1 cellular context compared by ENCODE assay signal in the genomic region with DNA sequence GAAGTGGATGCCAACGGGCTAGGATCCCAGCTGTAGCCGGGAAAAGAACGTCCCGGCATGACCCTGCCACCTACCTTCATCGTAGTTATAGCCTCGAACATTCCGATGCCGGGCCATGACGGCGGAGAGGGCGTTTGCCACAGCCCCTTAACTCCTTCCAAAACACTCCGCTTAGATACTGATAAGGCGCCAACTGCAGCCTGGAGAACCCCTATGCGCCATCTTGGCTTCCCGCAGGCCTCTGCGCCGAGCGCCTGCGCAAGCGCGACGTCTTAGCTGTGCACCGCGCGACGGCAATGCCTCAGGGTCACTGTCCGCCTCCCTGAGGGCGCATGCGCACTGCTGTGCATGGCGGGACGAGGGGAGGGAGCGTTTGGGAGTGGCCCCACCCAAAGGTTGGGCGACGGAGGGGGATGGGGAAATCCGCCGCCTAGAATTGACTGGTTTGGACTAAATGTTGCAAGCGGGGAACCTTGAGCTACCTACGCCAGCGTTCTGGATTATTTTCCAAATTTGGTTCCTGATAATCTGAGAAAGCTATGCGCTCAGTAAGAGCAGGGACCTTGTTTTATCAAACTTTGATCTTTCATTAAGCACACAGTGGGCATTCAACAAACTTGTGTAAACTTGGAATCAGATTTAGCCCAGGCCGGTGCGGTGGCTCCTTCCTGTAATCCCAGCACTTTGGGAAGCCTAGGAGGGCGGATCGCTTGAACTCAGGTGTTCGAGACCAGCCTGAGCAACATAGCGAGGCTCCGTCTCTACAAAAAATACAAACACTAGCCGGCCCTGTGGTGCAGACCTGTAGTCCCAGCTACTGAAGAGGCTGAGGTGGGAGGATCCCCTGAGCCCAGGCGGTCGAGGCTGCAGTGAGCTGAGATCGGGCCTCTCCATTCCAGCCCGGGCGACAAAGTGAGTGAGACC.
TF ChIP-seq lines count a peak whose summit lies in the region.

A gene (minus strand): TSS at position 248 of the 924 bp plus-strand sequence. CDS start 131 bp downstream, at position 117.

TF ChIP-seq in K562, 482 proteins besides CTCF, POLR2A, EP300 and RAD21 (continued from another document and continues in another):
- TF ChIP-seq, protein P1, sequence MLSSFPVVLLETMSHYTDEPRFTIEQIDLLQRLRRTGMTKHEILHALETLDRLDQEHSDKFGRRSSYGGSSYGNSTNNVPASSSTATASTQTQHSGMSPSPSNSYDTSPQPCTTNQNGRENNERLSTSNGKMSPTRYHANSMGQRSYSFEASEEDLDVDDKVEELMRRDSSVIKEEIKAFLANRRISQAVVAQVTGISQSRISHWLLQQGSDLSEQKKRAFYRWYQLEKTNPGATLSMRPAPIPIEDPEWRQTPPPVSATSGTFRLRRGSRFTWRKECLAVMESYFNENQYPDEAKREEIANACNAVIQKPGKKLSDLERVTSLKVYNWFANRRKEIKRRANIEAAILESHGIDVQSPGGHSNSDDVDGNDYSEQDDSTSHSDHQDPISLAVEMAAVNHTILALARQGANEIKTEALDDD (IDR thresholded peaks at IDR 0.05) = 0 out of 2 replicates have a peak, but pooled peaks have one; percentile 14
- TF ChIP-seq, protein P2, sequence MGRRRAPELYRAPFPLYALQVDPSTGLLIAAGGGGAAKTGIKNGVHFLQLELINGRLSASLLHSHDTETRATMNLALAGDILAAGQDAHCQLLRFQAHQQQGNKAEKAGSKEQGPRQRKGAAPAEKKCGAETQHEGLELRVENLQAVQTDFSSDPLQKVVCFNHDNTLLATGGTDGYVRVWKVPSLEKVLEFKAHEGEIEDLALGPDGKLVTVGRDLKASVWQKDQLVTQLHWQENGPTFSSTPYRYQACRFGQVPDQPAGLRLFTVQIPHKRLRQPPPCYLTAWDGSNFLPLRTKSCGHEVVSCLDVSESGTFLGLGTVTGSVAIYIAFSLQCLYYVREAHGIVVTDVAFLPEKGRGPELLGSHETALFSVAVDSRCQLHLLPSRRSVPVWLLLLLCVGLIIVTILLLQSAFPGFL (CRISPR knock-in tag; IDR thresholded peaks at IDR 0.05) = peak; percentile 74; the same call in 1 of the 2 replicates
- TF ChIP-seq, protein P3, sequence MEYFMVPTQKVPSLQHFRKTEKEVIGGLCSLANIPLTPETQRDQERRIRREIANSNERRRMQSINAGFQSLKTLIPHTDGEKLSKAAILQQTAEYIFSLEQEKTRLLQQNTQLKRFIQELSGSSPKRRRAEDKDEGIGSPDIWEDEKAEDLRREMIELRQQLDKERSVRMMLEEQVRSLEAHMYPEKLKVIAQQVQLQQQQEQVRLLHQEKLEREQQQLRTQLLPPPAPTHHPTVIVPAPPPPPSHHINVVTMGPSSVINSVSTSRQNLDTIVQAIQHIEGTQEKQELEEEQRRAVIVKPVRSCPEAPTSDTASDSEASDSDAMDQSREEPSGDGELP (CRISPR knock-in tag; IDR thresholded peaks at IDR 0.05; ENCODE audit: borderline replicate concordance) = peak; percentile 78; the same call in 1 of the 2 replicates
- TF ChIP-seq NFXL1 (CRISPR knock-in tag; IDR thresholded peaks at IDR 0.05) (no peak), MEF2A (IDR thresholded peaks at IDR 0.05; ENCODE audit: control insufficient read depth, low read depth, low read length) (no peak), ZFX (CRISPR knock-in tag; IDR thresholded peaks at IDR 0.05) (peak; percentile 77), JUND (IDR thresholded peaks at IDR 0.05; ENCODE audit: borderline replicate concordance, low read depth, low read length) (peak; percentile 28; the same call in 1 of the 2 replicates), JUND (tag; IDR thresholded peaks at IDR 0.05; ENCODE audit: borderline replicate concordance, low read depth, low read length) (peak; percentile 19; the same call in 1 of the 3 replicates), ZNF780A (CRISPR knock-in tag; IDR thresholded peaks at IDR 0.05) (no peak), EP400 (IDR thresholded peaks at IDR 0.05) (peak; percentile 84), FOXK1 (CRISPR knock-in tag; IDR thresholded peaks at IDR 0.05; ENCODE audit: borderline replicate concordance) (0 out of 2 replicates have a peak, but pooled peaks have one; percentile 59), PHF8 (IDR thresholded peaks at IDR 0.05; ENCODE audit: borderline replicate concordance, low read length) (peak; percentile 92; the same call in 1 of the 2 replicates), ZNF143 (CRISPR knock-in tag; IDR thresholded peaks at IDR 0.05) (peak; percentile 73), SUPT5H (IDR thresholded peaks at IDR 0.05) (peak; percentile 91), MYBL2 (IDR thresholded peaks at IDR 0.05; ENCODE audit: low read depth) (no peak; the same call in 1 of the 2 replicates), MYBL2 (CRISPR knock-in tag; IDR thresholded peaks at IDR 0.05; ENCODE audit: borderline replicate concordance) (no peak), RB1 (IDR thresholded peaks at IDR 0.05; ENCODE audit: low read depth) (peak; percentile 77), GTF2E2 (tag; IDR thresholded peaks at IDR 0.05) (peak; percentile 96), RBBP5 (IDR thresholded peaks at IDR 0.05; ENCODE audit: borderline replicate concordance, insufficient read depth, low read length, poor library complexity, severe bottlenecking) (peak; percentile 91), ZNF583 (CRISPR knock-in tag; IDR thresholded peaks at IDR 0.05) (no peak), RNF2 (IDR thresholded peaks at IDR 0.05) (peak; percentile 76)
- TF ChIP-seq, protein P4, sequence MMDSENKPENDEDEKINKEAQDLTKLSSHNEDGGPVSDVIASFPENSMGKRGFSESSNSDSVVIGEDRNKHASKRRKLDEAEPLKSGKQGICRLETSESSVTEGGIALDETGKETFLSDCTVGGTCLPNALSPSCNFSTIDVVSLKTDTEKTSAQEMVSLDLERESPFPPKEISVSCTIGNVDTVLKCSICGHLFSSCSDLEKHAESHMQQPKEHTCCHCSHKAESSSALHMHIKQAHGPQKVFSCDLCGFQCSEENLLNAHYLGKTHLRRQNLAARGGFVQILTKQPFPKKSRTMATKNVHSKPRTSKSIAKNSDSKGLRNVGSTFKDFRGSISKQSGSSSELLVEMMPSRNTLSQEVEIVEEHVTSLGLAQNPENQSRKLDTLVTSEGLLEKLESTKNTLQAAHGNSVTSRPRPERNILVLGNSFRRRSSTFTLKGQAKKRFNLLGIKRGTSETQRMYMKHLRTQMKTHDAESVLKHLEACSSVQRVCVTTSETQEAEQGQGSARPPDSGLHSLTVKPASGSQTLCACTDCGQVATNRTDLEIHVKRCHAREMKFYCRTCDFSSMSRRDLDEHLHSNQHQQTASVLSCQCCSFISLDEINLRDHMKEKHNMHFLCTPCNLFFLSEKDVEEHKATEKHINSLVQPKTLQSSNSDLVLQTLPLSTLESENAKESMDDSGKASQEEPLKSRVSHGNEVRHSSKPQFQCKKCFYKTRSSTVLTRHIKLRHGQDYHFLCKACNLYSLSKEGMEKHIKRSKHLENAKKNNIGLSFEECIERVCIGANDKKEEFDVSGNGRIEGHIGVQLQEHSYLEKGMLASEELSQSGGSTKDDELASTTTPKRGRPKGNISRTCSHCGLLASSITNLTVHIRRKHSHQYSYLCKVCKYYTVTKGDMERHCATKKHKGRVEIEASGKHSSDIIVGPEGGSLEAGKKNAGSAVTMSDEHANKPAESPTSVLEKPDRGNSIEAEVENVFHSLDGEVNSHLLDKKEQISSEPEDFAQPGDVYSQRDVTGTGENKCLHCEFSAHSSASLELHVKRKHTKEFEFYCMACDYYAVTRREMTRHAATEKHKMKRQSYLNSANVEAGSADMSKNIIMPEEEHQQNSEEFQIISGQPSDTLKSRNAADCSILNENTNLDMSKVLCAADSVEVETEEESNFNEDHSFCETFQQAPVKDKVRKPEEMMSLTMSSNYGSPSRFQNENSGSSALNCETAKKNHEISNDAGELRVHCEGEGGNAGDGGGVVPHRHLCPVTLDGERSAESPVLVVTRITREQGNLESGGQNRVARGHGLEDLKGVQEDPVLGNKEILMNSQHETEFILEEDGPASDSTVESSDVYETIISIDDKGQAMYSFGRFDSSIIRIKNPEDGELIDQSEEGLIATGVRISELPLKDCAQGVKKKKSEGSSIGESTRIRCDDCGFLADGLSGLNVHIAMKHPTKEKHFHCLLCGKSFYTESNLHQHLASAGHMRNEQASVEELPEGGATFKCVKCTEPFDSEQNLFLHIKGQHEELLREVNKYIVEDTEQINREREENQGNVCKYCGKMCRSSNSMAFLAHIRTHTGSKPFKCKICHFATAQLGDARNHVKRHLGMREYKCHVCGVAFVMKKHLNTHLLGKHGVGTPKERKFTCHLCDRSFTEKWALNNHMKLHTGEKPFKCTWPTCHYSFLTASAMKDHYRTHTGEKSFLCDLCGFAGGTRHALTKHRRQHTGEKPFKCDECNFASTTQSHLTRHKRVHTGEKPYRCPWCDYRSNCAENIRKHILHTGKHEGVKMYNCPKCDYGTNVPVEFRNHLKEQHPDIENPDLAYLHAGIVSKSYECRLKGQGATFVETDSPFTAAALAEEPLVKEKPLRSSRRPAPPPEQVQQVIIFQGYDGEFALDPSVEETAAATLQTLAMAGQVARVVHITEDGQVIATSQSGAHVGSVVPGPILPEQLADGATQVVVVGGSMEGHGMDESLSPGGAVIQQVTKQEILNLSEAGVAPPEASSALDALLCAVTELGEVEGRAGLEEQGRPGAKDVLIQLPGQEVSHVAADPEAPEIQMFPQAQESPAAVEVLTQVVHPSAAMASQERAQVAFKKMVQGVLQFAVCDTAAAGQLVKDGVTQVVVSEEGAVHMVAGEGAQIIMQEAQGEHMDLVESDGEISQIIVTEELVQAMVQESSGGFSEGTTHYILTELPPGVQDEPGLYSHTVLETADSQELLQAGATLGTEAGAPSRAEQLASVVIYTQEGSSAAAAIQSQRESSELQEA (IDR thresholded peaks at IDR 0.05; ENCODE audit: low read depth) = no peak; the same call in 1 of the 2 replicates
- TF ChIP-seq, protein P5, sequence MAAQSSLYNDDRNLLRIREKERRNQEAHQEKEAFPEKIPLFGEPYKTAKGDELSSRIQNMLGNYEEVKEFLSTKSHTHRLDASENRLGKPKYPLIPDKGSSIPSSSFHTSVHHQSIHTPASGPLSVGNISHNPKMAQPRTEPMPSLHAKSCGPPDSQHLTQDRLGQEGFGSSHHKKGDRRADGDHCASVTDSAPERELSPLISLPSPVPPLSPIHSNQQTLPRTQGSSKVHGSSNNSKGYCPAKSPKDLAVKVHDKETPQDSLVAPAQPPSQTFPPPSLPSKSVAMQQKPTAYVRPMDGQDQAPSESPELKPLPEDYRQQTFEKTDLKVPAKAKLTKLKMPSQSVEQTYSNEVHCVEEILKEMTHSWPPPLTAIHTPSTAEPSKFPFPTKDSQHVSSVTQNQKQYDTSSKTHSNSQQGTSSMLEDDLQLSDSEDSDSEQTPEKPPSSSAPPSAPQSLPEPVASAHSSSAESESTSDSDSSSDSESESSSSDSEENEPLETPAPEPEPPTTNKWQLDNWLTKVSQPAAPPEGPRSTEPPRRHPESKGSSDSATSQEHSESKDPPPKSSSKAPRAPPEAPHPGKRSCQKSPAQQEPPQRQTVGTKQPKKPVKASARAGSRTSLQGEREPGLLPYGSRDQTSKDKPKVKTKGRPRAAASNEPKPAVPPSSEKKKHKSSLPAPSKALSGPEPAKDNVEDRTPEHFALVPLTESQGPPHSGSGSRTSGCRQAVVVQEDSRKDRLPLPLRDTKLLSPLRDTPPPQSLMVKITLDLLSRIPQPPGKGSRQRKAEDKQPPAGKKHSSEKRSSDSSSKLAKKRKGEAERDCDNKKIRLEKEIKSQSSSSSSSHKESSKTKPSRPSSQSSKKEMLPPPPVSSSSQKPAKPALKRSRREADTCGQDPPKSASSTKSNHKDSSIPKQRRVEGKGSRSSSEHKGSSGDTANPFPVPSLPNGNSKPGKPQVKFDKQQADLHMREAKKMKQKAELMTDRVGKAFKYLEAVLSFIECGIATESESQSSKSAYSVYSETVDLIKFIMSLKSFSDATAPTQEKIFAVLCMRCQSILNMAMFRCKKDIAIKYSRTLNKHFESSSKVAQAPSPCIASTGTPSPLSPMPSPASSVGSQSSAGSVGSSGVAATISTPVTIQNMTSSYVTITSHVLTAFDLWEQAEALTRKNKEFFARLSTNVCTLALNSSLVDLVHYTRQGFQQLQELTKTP (IDR thresholded peaks at IDR 0.05; ENCODE audit: low read depth in 1 of 2, partially characterized antibody in 2 of 2) = peak; percentile 41 to 60
- TF ChIP-seq, protein P6, sequence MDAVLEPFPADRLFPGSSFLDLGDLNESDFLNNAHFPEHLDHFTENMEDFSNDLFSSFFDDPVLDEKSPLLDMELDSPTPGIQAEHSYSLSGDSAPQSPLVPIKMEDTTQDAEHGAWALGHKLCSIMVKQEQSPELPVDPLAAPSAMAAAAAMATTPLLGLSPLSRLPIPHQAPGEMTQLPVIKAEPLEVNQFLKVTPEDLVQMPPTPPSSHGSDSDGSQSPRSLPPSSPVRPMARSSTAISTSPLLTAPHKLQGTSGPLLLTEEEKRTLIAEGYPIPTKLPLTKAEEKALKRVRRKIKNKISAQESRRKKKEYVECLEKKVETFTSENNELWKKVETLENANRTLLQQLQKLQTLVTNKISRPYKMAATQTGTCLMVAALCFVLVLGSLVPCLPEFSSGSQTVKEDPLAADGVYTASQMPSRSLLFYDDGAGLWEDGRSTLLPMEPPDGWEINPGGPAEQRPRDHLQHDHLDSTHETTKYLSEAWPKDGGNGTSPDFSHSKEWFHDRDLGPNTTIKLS (IDR thresholded peaks at IDR 0.05; ENCODE audit: borderline replicate concordance, low read depth) = peak; percentile 62; the same call in 1 of the 2 replicates
- TF ChIP-seq, protein P7, sequence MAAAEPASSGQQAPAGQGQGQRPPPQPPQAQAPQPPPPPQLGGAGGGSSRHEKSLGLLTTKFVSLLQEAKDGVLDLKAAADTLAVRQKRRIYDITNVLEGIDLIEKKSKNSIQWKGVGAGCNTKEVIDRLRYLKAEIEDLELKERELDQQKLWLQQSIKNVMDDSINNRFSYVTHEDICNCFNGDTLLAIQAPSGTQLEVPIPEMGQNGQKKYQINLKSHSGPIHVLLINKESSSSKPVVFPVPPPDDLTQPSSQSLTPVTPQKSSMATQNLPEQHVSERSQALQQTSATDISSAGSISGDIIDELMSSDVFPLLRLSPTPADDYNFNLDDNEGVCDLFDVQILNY (CRISPR knock-in tag; IDR thresholded peaks at IDR 0.05) = peak; percentile 56; the same call in 1 of the 2 replicates
- TF ChIP-seq, protein P8, sequence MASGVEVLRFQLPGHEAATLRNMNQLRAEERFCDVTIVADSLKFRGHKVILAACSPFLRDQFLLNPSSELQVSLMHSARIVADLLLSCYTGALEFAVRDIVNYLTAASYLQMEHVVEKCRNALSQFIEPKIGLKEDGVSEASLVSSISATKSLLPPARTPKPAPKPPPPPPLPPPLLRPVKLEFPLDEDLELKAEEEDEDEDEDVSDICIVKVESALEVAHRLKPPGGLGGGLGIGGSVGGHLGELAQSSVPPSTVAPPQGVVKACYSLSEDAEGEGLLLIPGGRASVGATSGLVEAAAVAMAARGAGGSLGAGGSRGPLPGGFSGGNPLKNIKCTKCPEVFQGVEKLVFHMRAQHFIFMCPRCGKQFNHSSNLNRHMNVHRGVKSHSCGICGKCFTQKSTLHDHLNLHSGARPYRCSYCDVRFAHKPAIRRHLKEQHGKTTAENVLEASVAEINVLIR (CRISPR knock-in tag; IDR thresholded peaks at IDR 0.05) = peak; percentile 79
- TF ChIP-seq, protein P9, sequence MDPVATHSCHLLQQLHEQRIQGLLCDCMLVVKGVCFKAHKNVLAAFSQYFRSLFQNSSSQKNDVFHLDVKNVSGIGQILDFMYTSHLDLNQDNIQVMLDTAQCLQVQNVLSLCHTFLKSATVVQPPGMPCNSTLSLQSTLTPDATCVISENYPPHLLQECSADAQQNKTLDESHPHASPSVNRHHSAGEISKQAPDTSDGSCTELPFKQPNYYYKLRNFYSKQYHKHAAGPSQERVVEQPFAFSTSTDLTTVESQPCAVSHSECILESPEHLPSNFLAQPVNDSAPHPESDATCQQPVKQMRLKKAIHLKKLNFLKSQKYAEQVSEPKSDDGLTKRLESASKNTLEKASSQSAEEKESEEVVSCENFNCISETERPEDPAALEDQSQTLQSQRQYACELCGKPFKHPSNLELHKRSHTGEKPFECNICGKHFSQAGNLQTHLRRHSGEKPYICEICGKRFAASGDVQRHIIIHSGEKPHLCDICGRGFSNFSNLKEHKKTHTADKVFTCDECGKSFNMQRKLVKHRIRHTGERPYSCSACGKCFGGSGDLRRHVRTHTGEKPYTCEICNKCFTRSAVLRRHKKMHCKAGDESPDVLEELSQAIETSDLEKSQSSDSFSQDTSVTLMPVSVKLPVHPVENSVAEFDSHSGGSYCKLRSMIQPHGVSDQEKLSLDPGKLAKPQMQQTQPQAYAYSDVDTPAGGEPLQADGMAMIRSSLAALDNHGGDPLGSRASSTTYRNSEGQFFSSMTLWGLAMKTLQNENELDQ (CRISPR knock-in tag; IDR thresholded peaks at IDR 0.05; ENCODE audit: borderline replicate concordance) = no peak
